In the genomic region with DNA sequence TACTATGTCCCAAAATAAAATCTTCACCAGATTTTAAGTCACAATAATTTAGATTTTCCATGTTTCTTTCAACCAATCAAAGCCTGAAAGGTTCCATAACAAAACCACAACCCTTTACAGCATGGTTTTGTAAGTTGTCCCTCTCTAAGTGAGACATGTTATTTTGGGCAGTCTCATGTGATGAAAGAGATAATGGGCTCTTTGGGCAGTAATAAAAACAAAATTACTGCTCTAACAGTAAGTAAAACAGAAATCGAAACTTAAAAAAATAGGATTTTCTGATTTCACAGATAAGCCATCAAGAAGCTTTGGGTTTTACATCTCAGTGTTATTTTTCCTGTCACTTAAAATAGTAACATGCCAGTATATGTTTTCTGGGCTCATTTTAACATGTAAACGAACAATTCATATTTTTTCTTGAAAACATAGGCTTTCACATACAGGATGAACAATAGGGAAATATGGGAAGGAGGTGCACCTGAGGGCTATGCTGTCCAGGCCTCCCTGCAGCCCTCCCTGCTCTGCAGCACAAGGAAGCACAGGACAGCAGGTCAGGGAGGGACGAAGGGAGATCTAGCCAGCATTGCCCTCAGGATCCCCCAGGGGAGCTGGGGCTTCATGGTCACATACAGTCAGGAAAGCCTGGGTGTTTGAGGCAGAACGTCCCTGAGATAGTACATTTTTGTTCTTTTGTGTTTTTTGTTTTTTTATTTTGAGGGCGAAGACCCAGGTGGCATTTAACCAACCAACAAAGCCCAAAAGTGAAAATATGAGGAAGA, we compare ENCODE assay signal across 17 cellular contexts.
DNase-seq lines count a peak whose midpoint lies in the region; ATAC-seq, FAIRE-seq and TF ChIP-seq lines count a peak whose summit lies in the region.
"Had no signal": no experiment of that assay in that cellular context is flagged by ENCODE, and none has a peak within 500 bp of the region (broad histone marks: within the 10 kb centered on the region; RNA-seq: fewer than 3 reads in every experiment).

No MANE protein-coding gene starts in this region.

- 87% methylated on average over 5 of the region's 5 CpGs; no CpG with 5 or more reads in 1 of the 2 experiments for WGBS in H1 (ENCODE audit: extremely low coverage in 1 of 2, insufficient coverage in 1 of 2, insufficient read length in 1 of 2, insufficient replicate concordance in 2 of 2, low coverage in 1 of 2, low lambda C conversion rate in 2 of 2, missing lambda C conversion rate in 1 of 2), 2 experiments

- TF ChIP-seq POLR2A in H1 (IDR thresholded peaks at IDR 0.05; ENCODE audit: control extremely low read depth in 1 of 2, low read depth in 2 of 2, low read length in 2 of 2), result no peak

- no peaks in the 10 kb centered on the region for H3K27me3 ChIP-seq in BLaER1
- H3K27me3 ChIP-seq in PC-9 (ENCODE audit: insufficient read depth, low read depth), result no peaks in the 10 kb centered on the region
- H3K27me3 ChIP-seq in H1 (replicated peaks in 1 of 4; ENCODE audit: control insufficient read depth in 3 of 4, extremely low read depth in 1 of 4, insufficient read depth in 3 of 4, low read length in 3 of 4), result no peaks in the 10 kb centered on the region

- H3K9ac ChIP-seq in BLaER1 (peak overlapping the region; percentile 25; the same call in 1 of the 2 replicates), H1 (replicated peaks in 1 of 4; ENCODE audit: extremely low read depth in 1 of 4, low read depth in 3 of 4, low read length in 3 of 4) (no peak overlapping the region)

- no peak for TF ChIP-seq RAD21 in H1 (IDR thresholded peaks at IDR 0.05 in 1 of 2, conservative IDR thresholded peaks at IDR 0.05 in 1 of 2; ENCODE audit: low read depth in 2 of 2, low read length in 2 of 2)

- in situ Hi-C loops in GM13977 (cut with MboI; ENCODE audit: low pct_unique_long_range_greater_than_20kb, low sequenced_read_pairs, unreplicated experiment), result no loop called here

- CTCF ChIA-PET in PC-9 (lab: Charles Lee) (no interaction called here), H1 (lab: Charles Lee; ENCODE audit: partially characterized antibody) (no interaction called here)

- no peak overlapping the region for H2BK120ac ChIP-seq in H1 (replicated peaks; ENCODE audit: low read depth, low read length)

- no peaks in the 10 kb centered on the region for H3K23me2 ChIP-seq in H1 (ENCODE audit: low read depth, low read length)

- no peaks in the 10 kb centered on the region for H3K9me2 ChIP-seq in PC-9 (ENCODE audit: insufficient read depth)

- no peak overlapping the region for H2BK5ac ChIP-seq in H1 (ENCODE audit: low read depth, low read length)

- DNase-seq in M059J (ENCODE audit: low read depth) (peak; percentile 37), PC-9 (no peak), H1 (ENCODE audit: low read depth in 1 of 2, low spot score in 2 of 2) (no peak), GM13977 (ENCODE audit: low spot score) (no peak), ecto neural progenitor cell (ENCODE audit: low spot score) (no peak)
- DNase-seq in activated CD4-positive, alpha-beta T cell treated with anti-CD3 and anti-CD28 coated beads for 1 hour, result no peak
- DNase-seq: 8988T; Caco-2; CD4-positive, alpha-beta T cell; H7; NCI-H1105 treated with DMSO at 0.1 percent for 48 hours; NCI-H1694; NCI-H2081 treated with DMSO at 0.1 percent for 48 hours; NK-92 treated with Interleukin-12 subunit alpha and Interleukin-12 subunit beta, amount 100 ng/mL, for 24 hours had no signal

- H3K18ac ChIP-seq in H1 (ENCODE audit: extremely low read depth, low read length), result no peak overlapping the region

- ATAC-seq in HG02623 (IDR thresholded peaks at IDR 0.05; ENCODE audit: unreplicated experiment), result no peak
- ATAC-seq: GM12878 had no signal

- no peak for TF ChIP-seq CTCF in PC-9 (conservative IDR thresholded peaks at IDR 0.05)
- no peak for TF ChIP-seq CTCF in H1 (IDR thresholded peaks at IDR 0.05; ENCODE audit: control extremely low read depth in 1 of 3, insufficient read depth in 1 of 3, low read depth in 1 of 3, low read length in 3 of 3)
- TF ChIP-seq CTCF in GM13977 (IDR thresholded peaks at IDR 0.05; ENCODE audit: extremely low read depth, insufficient read depth, missing control alignments), result no peak

- H3K79me2 ChIP-seq in PC-9 (ENCODE audit: low read depth), result no peaks in the 10 kb centered on the region
- no peaks in the 10 kb centered on the region for H3K79me2 ChIP-seq in H1 (ENCODE audit: control insufficient read depth in 1 of 2, insufficient read depth in 2 of 2, low read length in 2 of 2)

- H3K56ac ChIP-seq in H1 (replicated peaks; ENCODE audit: insufficient read length, low read depth, low read length), result no peak overlapping the region

- POLR2A ChIA-PET in PC-9 (lab: Charles Lee; ENCODE audit: unreplicated experiment), result no interaction called here
- POLR2A ChIA-PET in H1 (lab: Charles Lee; ENCODE audit: partially characterized antibody), result no interaction called here

- no peaks in the 10 kb centered on the region for H4K20me1 ChIP-seq in BLaER1
- no peaks in the 10 kb centered on the region for H4K20me1 ChIP-seq in PC-9 (ENCODE audit: insufficient read depth)
- H4K20me1 ChIP-seq in H1 (replicated peaks in 1 of 2; ENCODE audit: control insufficient read depth in 1 of 2, insufficient read depth in 2 of 2, low read length in 2 of 2), result no peaks in the 10 kb centered on the region

- peak overlapping the region; percentile 13; the same call in 1 of the 2 replicates for H3K27ac ChIP-seq in BLaER1
- no peak overlapping the region for H3K27ac ChIP-seq in PC-9
- H3K27ac ChIP-seq in H1 (ENCODE audit: low read depth, low read length), result no peak overlapping the region

- FAIRE-seq in H1 (lab: Jason Lieb, UNC), result no peak
- FAIRE-seq: GM12878 had no signal

- H3K4me3 ChIP-seq in BLaER1 (0 out of 2 replicates have a peak overlapping the region, but pooled peaks have one; percentile 8), PC-9 (no peak overlapping the region), H1 (ENCODE audit: extremely low read depth in 1 of 4, insufficient read depth in 2 of 4, low read depth in 3 of 4, low read length in 4 of 4) (no peak overlapping the region)
- H3K4me3 ChIP-seq: GM12878 had no signal

- no peak overlapping the region for H4K91ac ChIP-seq in H1 (replicated peaks; ENCODE audit: insufficient read length, low read length)

- H2AFZ ChIP-seq in PC-9 (no peak overlapping the region), H1 (ENCODE audit: low read length) (0 out of 2 replicates have a peak overlapping the region, but pooled peaks have one; percentile 3)

- no peak overlapping the region for H2BK12ac ChIP-seq in H1 (ENCODE audit: low read depth, low read length)

- no peak overlapping the region for H3K23ac ChIP-seq in H1 (ENCODE audit: insufficient read length)

- no peak overlapping the region for H2BK15ac ChIP-seq in H1 (ENCODE audit: low read length)

- no peak overlapping the region for H3K4ac ChIP-seq in H1 (replicated peaks; ENCODE audit: insufficient read length, low read depth, low read length)

- intact Hi-C loops in PC-9 (cut with micrococcal nuclease; ENCODE audit: unreplicated experiment), result no loop called here

- BruUV-seq in PC-9 (replicated peaks; lab: Mats Ljungman, UMichigan), result no TSS peak

- H4K5ac ChIP-seq in H1 (ENCODE audit: insufficient read length, low read depth, low read length), result no peak overlapping the region

- H3K4me2 ChIP-seq in BLaER1 (peak overlapping the region; percentile 76), PC-9 (peak overlapping the region; percentile 39), H1 (ENCODE audit: insufficient read depth in 1 of 2, low read depth in 2 of 2, low read length in 2 of 2) (no peak overlapping the region)

- no peaks in the 10 kb centered on the region for H3K36me3 ChIP-seq in BLaER1
- no peaks in the 10 kb centered on the region for H3K36me3 ChIP-seq in PC-9 (ENCODE audit: low read depth)
- H3K36me3 ChIP-seq in H1 (ENCODE audit: control insufficient read depth in 2 of 4, insufficient read depth in 4 of 4, low read length in 3 of 4), result no peaks in the 10 kb centered on the region

- no peaks in the 10 kb centered on the region for H3F3A ChIP-seq in PC-9 (ENCODE audit: insufficient read depth, low read depth)

- no peak overlapping the region for H2BK20ac ChIP-seq in H1 (ENCODE audit: low read length)

- no peak overlapping the region for H3K14ac ChIP-seq in H1 (ENCODE audit: insufficient read length)

- no peak for TF ChIP-seq EP300 in H1 (IDR thresholded peaks at IDR 0.05; ENCODE audit: borderline replicate concordance in 1 of 2, low read depth in 2 of 2, low read length in 2 of 2)

- no peak overlapping the region for H4K8ac ChIP-seq in H1 (ENCODE audit: extremely low read depth, insufficient read depth, low read length)

- H3K9me3 ChIP-seq in BLaER1, result no peaks in the 10 kb centered on the region
- no peaks in the 10 kb centered on the region for H3K9me3 ChIP-seq in PC-9 (ENCODE audit: insufficient read depth, low read depth)
- no peaks in the 10 kb centered on the region for H3K9me3 ChIP-seq in H1 (ENCODE audit: insufficient read depth in 2 of 2, low read depth in 1 of 2, low read length in 1 of 2)
- H3K9me3 ChIP-seq: Caco-2 had no signal

- no peak overlapping the region for H2AK5ac ChIP-seq in H1 (ENCODE audit: low read depth, low read length)

- H3K4me1 ChIP-seq in BLaER1 (peaks cover 19% of the 10 kb centered on the region), PC-9 (replicated peaks; ENCODE audit: insufficient read depth) (no peaks in the 10 kb centered on the region), H1 (replicated peaks in 1 of 4; ENCODE audit: control insufficient read depth in 3 of 4, insufficient read depth in 4 of 4, low read length in 3 of 4) (peaks cover 0 to 3% (median 0%) of the 10 kb centered on the region in 4 experiments; a peak in 1 of 7 replicates)
- H3K4me1 ChIP-seq: Caco-2 had no signal

- no peaks in the 10 kb centered on the region for H3K79me1 ChIP-seq in H1 (ENCODE audit: low read depth, low read length)

TF ChIP-seq in H1, 55 proteins besides CTCF, POLR2A, EP300 and RAD21 (continues in another document):
- TF ChIP-seq BRCA1 (IDR thresholded peaks at IDR 0.05; ENCODE audit: low read depth, low read length) (no peak), ATF2 (IDR thresholded peaks at IDR 0.05; ENCODE audit: low read length) (no peak), SIN3A (conservative IDR thresholded peaks at IDR 0.05 in 1 of 2, IDR thresholded peaks at IDR 0.05 in 1 of 2; ENCODE audit: low read depth in 1 of 2, low read length in 2 of 2) (no peak), JUND (IDR thresholded peaks at IDR 0.05; ENCODE audit: low read length) (no peak), JUN (IDR thresholded peaks at IDR 0.05; ENCODE audit: low read depth, low read length) (no peak), CEBPB (IDR thresholded peaks at IDR 0.05; ENCODE audit: low read depth, low read length) (no peak)

Comparison
In these comparisons a context has a peak if more than half of its experiments do, and no peak if none do; other contexts are left out.
1. H3K4me2 ChIP-seq: peak in BLaER1 (single experiment) and PC-9 (single experiment); none in H1 (0 of 2).